Comparison of ENCODE assay signal across 10 cellular contexts in the genomic region with DNA sequence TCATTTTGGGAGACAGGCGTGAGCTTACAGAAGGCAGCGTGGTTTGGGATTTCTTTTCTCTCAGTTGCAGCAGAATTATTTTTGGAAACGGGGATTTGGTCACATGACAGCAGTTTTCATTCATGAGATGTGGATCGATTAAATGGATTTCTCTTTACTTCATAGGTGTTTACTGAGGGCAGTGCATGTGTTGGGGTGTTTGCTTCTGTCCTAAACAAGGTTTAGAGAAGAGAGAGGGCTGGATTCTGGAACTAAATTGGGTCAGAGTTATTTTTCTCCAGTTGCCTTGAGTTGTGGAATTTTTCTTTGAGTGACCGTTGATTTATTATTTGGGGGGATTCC. TPM values are rescaled to one million over a fixed set of nuclear protein-coding genes. Genes with fewer than 3 reads are reported as not detected.
A peak's percentile ranks its signal among the peaks of the same experiment; 100 is the strongest.
DNase-seq lines count a peak whose midpoint lies in the region; ATAC-seq and TF ChIP-seq lines count a peak whose summit lies in the region.
"Had no signal": no experiment of that assay in that cellular context is flagged by ENCODE, and none has a peak within 500 bp of the region (broad histone marks: within the 10 kb centered on the region; RNA-seq: fewer than 3 reads in every experiment).

No MANE protein-coding gene starts in this region.

- peak overlapping the region; percentile 64 for H2AFZ ChIP-seq in SK-N-SH (ENCODE audit: low read depth)
- no peak overlapping the region for H2AFZ ChIP-seq in mesenchymal stem cell (ENCODE audit: low read depth, low read length)

- H3K4me2 ChIP-seq in SK-N-SH, result peak overlapping the region; percentile 88
- peak overlapping the region; percentile 78 for H3K4me2 ChIP-seq in mesenchymal stem cell (ENCODE audit: low read length, poor library complexity, severe bottlenecking)

- no peak for TF ChIP-seq POLR2A in body of pancreas (IDR thresholded peaks at IDR 0.05)
- TF ChIP-seq POLR2A in tibial nerve (IDR thresholded peaks at IDR 0.05), result no peak

- TF ChIP-seq EP300 in SK-N-SH (IDR thresholded peaks at IDR 0.05; ENCODE audit: borderline replicate concordance in 1 of 2, low read depth in 1 of 2, low read length in 1 of 2), result no peak
- no peak for TF ChIP-seq EP300 in tibial nerve (IDR thresholded peaks at IDR 0.05)

- no peak overlapping the region for H3K18ac ChIP-seq in mesenchymal stem cell (ENCODE audit: low read depth in 1 of 2, low read length in 2 of 2)

- no peak overlapping the region for H2BK5ac ChIP-seq in mesenchymal stem cell (ENCODE audit: low read depth, low read length, poor library complexity, severe bottlenecking)

- ATAC-seq in SK-N-SH treated with all-trans-retinoic acid at 6 μM for 48 hours (no peak), body of pancreas (no peak), HG03354 (IDR thresholded peaks at IDR 0.05; ENCODE audit: poor library complexity, severe bottlenecking, unreplicated experiment) (no peak)

- H3K79me2 ChIP-seq in SK-N-SH (ENCODE audit: insufficient read depth), result peaks cover 58% of the 10 kb centered on the region

- no peak overlapping the region for H2BK12ac ChIP-seq in mesenchymal stem cell (ENCODE audit: low read length in 2 of 2)

- peaks cover 18% of the 10 kb centered on the region for H3F3A ChIP-seq in SK-N-SH (replicated peaks; ENCODE audit: insufficient read depth)

- intact Hi-C loops in body of pancreas (cut with DNase I), result no loop called here

- no peaks in the 10 kb centered on the region for H3K36me3 ChIP-seq in SK-N-SH (replicated peaks in 1 of 2; ENCODE audit: control insufficient read depth in 1 of 2, insufficient read depth in 2 of 2, low read length in 1 of 2)
- no peaks in the 10 kb centered on the region for H3K36me3 ChIP-seq in body of pancreas (replicated peaks in 1 of 2; ENCODE audit: insufficient read depth in 1 of 2, low read depth in 2 of 2)
- no peaks in the 10 kb centered on the region for H3K36me3 ChIP-seq in mesenchymal stem cell (ENCODE audit: control insufficient read depth in 1 of 2, insufficient read depth in 2 of 2, low read depth in 1 of 2, low read length in 2 of 2)
- no peaks in the 10 kb centered on the region for H3K36me3 ChIP-seq in tibial nerve
- H3K36me3 ChIP-seq: pancreas had no signal

- no peak overlapping the region for H3K23ac ChIP-seq in mesenchymal stem cell (ENCODE audit: low read length in 2 of 2)

- H3K4me3 ChIP-seq in SK-N-SH (ENCODE audit: low read depth in 2 of 2, low read length in 1 of 2) (peak overlapping the region; percentile 37 to 64), body of pancreas (no peak overlapping the region), mesenchymal stem cell (ENCODE audit: insufficient read depth in 1 of 2, low read depth in 1 of 2, low read length in 2 of 2) (peak overlapping the region in 1 of 2 experiments; percentile 55), tibial nerve (peak overlapping the region in 3 of 4 donors; percentile 20 to 29 (median 26))

- 36% methylated on average over 5 of the region's 5 CpGs for WGBS in SK-N-SH (ENCODE audit: low lambda C conversion rate)
- WGBS in body of pancreas, 2 donors, result 30 to 37% methylated on average over 5 of the region's 5 CpGs
- WGBS in mesenchymal stem cell, result 41% methylated on average over 5 of the region's 5 CpGs
- WGBS in tibial nerve, 2 donors, result 0 to 2% methylated on average over 5 of the region's 5 CpGs

- H4K91ac ChIP-seq in mesenchymal stem cell (ENCODE audit: low read length), result no peak overlapping the region

- CTCF ChIA-PET in SK-N-SH (lab: Yijun Ruan, JAX), result interaction anchor here (1.2 kb wide), 1 partner anchor 12 kb away, joined by 5 read pairs; no protein-coding TSS in a partner anchor

- H2BK15ac ChIP-seq in mesenchymal stem cell (ENCODE audit: low read depth, poor library complexity, severe bottlenecking), result no peak overlapping the region

- H3K27me3 ChIP-seq in SK-N-SH (ENCODE audit: insufficient read depth) (no peaks in the 10 kb centered on the region), body of pancreas (no peaks in the 10 kb centered on the region), mesenchymal stem cell (ENCODE audit: control insufficient read depth in 1 of 2, insufficient read depth in 1 of 2, low read length in 2 of 2) (no peaks in the 10 kb centered on the region), tibial nerve (no peaks in the 10 kb centered on the region)
- H3K27me3 ChIP-seq: pancreas had no signal

- POLR2A ChIA-PET in SK-N-SH (lab: Yijun Ruan, JAX), result no interaction called here

- H3K4me1 ChIP-seq in SK-N-SH (ENCODE audit: control insufficient read depth in 1 of 2, insufficient read depth in 2 of 2, low read depth in 1 of 2, low read length in 1 of 2) (peaks cover 8 to 17% of the 10 kb centered on the region in 2 experiments; a peak in 3 of 4 replicates), body of pancreas (peaks cover 31% of the 10 kb centered on the region), mesenchymal stem cell (ENCODE audit: control insufficient read depth, insufficient read depth, low read depth, low read length) (peaks cover 15% of the 10 kb centered on the region), tibial nerve (peaks cover 0 to 55% (median 41%) of the 10 kb centered on the region in 4 donors)

- no peak for TF ChIP-seq RAD21 in SK-N-SH (IDR thresholded peaks at IDR 0.05; ENCODE audit: low read length)

- H2AK5ac ChIP-seq in mesenchymal stem cell (ENCODE audit: low read length, severe bottlenecking), result no peak overlapping the region

- H3K4ac ChIP-seq in mesenchymal stem cell (ENCODE audit: low read depth in 1 of 2, low read length in 2 of 2), result peak overlapping the region in 1 of 2 experiments; percentile 8

- H3K9me3 ChIP-seq in SK-N-SH (no peaks in the 10 kb centered on the region), body of pancreas (no peaks in the 10 kb centered on the region), mesenchymal stem cell (ENCODE audit: control insufficient read depth, low read length) (peaks cover 3% of the 10 kb centered on the region), tibial nerve (peaks cover 0 to 8% (median 1%) of the 10 kb centered on the region in 4 donors)
- H3K9me3 ChIP-seq: pancreas had no signal

- H3K9ac ChIP-seq in SK-N-SH (peak overlapping the region; percentile 48; the same call in 1 of the 2 replicates), mesenchymal stem cell (ENCODE audit: low read length) (peak overlapping the region; percentile 74)

- H3K27ac ChIP-seq in SK-N-SH (ENCODE audit: low read depth in 2 of 2, low read length in 1 of 2) (peak overlapping the region; percentile 86 to 92), body of pancreas (peak overlapping the region in 3 of 4 donors; percentile 51 to 80 (median 74)), mesenchymal stem cell (ENCODE audit: low read length, poor library complexity, severe bottlenecking) (peak overlapping the region; percentile 87), tibial nerve (peak overlapping the region; percentile 6 to 92 (median 68))

- DNase-seq in SK-N-SH (no peak), body of pancreas (no peak), mesenchymal stem cell (peak; percentile 41), tibial nerve (ENCODE audit: low spot score in 2 of 2) (no peak), COLO668 (lab: John Stamatoyannopoulos, UW; ENCODE audit: unreplicated experiment) (no peak)
- DNase-seq in activated CD4-positive, CD25-positive, alpha-beta regulatory T cell (lab: John Stamatoyannopoulos, UW), result no peak
- DNase-seq: activated CD4-positive, alpha-beta memory T cell treated with anti-CD3 and anti-CD28 coated beads for 36 hours had no signal

- no peaks in the 10 kb centered on the region for H4K20me1 ChIP-seq in SK-N-SH (ENCODE audit: insufficient read depth)

- no peak overlapping the region for H2BK120ac ChIP-seq in mesenchymal stem cell (ENCODE audit: low read depth, low read length)

- peaks cover 25% of the 10 kb centered on the region for H3K79me1 ChIP-seq in mesenchymal stem cell (replicated peaks; ENCODE audit: low read length, poor library complexity, severe bottlenecking)

- TF ChIP-seq CTCF in SK-N-SH (IDR thresholded peaks at IDR 0.05) (no peak), body of pancreas (IDR thresholded peaks at IDR 0.05) (no peak), tibial nerve (IDR thresholded peaks at IDR 0.05) (no peak)

- no peak overlapping the region for H4K8ac ChIP-seq in mesenchymal stem cell (ENCODE audit: low read length)

- H3K14ac ChIP-seq in mesenchymal stem cell (ENCODE audit: low read length in 2 of 2), result no peak overlapping the region

- H3K9me2 ChIP-seq in SK-N-SH, result no peaks in the 10 kb centered on the region

TF ChIP-seq in SK-N-SH, 30 proteins besides CTCF, POLR2A, EP300 and RAD21 (continues in another document):
- no peak for TF ChIP-seq FOXJ3 (CRISPR knock-in tag; IDR thresholded peaks at IDR 0.05)
- no peak for TF ChIP-seq MEF2A (IDR thresholded peaks at IDR 0.05; ENCODE audit: borderline replicate concordance, low read depth)
- no peak for TF ChIP-seq FOXM1 (IDR thresholded peaks at IDR 0.05; ENCODE audit: low read depth)
- TF ChIP-seq NRF1 (IDR thresholded peaks at IDR 0.05; ENCODE audit: low read depth, low read length), result no peak
- no peak for TF ChIP-seq ELF1 (IDR thresholded peaks at IDR 0.05)

TF ChIP-seq in SK-N-SH treated with all-trans-retinoic acid at 6 μM for 48 hours, 23 proteins besides CTCF, POLR2A, EP300 and RAD21 (continues in another document):
- TF ChIP-seq ZNF565 (CRISPR knock-in tag; conservative IDR thresholded peaks at IDR 0.05; ENCODE audit: low read depth), result no peak

RNA-seq across cellular contexts. Expression of a gene that starts 18.6 kb away (rescaled TPM):
- 11.5 and 12.5 TPM in 2 replicates for polyA plus RNA-seq in SK-N-SH (2012; rRNA removed)
- polyA plus RNA-seq in SK-N-SH (2012; cell fraction: cytosol; rRNA removed), result 10.7 and 13.8 TPM in 2 replicates
- polyA plus RNA-seq in SK-N-SH (2012; cell fraction: nucleus; rRNA removed), result 12.5 and 13.9 TPM in 2 replicates
- total RNA-seq in body of pancreas (10 to 100 TPM; 17.1 to 24.1 TPM), tibial nerve (10 to 100 TPM; 28.6 to 68.1 (median 35.5) TPM)
- 15.5 TPM for polyA plus RNA-seq in mesenchymal stem cell (2013, experiment 1 of 2)
- polyA plus RNA-seq in mesenchymal stem cell (2013, experiment 2 of 2), result 15.9 TPM

Comparison
In these comparisons a context has a peak if more than half of its experiments do, and no peak if none do; other contexts are left out.
1. H3K4me3 ChIP-seq: peak in SK-N-SH (2 of 2) and tibial nerve (3 of 4); none in body of pancreas (0 of 2).
2. Peak in every context shown above with its lines, with median percentiles within 50 percentile points of each other: H3K27ac ChIP-seq.